ENCODE assay signal across 11 cellular contexts in the genomic region with DNA sequence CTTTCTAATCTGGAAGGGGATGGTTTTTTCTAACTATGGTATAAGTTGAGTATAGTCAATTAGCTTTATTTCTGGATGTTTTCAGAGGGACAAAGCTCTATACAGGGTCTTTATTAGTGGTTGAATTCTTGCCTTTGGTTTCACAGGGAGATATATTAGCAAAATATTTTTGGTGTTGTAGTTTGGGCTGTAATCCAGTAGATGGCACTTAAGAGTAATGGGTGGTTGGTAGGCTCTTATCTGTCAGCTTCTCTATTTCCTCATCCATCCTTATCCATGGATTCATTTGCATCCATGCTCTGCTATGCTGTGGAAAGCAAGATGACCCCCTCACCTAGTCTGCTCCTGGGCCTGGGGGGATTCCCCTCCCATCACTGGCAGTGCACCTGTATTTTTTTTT.
DNase-seq lines count a peak whose midpoint lies in the region; ATAC-seq lines count a peak whose summit lies in the region.
"Had no signal": no experiment of that assay in that cellular context is flagged by ENCODE, and none has a peak within 500 bp of the region (broad histone marks: within the 10 kb centered on the region; RNA-seq: fewer than 3 reads in every experiment).

No MANE protein-coding gene starts in this region.

- H3K79me2 ChIP-seq in mesendoderm (ENCODE audit: control insufficient read depth, insufficient read depth, low read length): no peaks in the 10 kb centered on the region

- H3K9ac ChIP-seq in mesendoderm (ENCODE audit: low read length): no peak overlapping the region

- no peak overlapping the region for H2BK5ac ChIP-seq in mesendoderm (ENCODE audit: low read length)

- no peak overlapping the region for H2AK5ac ChIP-seq in mesendoderm (ENCODE audit: low read length)

- H4K8ac ChIP-seq in mesendoderm (ENCODE audit: low read depth, low read length): no peak overlapping the region

- H3K4ac ChIP-seq in mesendoderm (ENCODE audit: low read depth, low read length): no peak overlapping the region

- no peaks in the 10 kb centered on the region for H3K4me1 ChIP-seq in mesendoderm (ENCODE audit: control insufficient read depth, low read depth, low read length)

- H3K4me3 ChIP-seq in mesendoderm (ENCODE audit: low read length): no peak overlapping the region

- in situ Hi-C loops in KBM-7 (cut with MboI; ENCODE audit: low pct_unique_long_range_greater_than_20kb, low sequenced_read_pairs) (no loop called here), SK-MEL-5 (cut with HindIII; ENCODE audit: low pct_unique_long_range_greater_than_20kb, low sequenced_read_pairs) (no loop called here)

- no peak overlapping the region for H4K5ac ChIP-seq in mesendoderm (ENCODE audit: low read length)

- H3K79me1 ChIP-seq in mesendoderm (ENCODE audit: low read length): no peaks in the 10 kb centered on the region

- H2BK15ac ChIP-seq in mesendoderm (replicated peaks; ENCODE audit: low read depth): no peak overlapping the region

- ATAC-seq in GM18520 (IDR thresholded peaks at IDR 0.05; ENCODE audit: unreplicated experiment): peak; percentile 48

- no peak overlapping the region for H3K27ac ChIP-seq in mesendoderm (ENCODE audit: low read depth, low read length)
- H3K27ac ChIP-seq: HL-60 had no signal

- DNase-seq in KBM-7 (peak; percentile 60), SK-MEL-5 (ENCODE audit: low read depth, low spot score) (peak; percentile 55), mesendoderm (peak; percentile 53), NCI-H2107 (lab: John Stamatoyannopoulos, UW) (no peak), NCI-H146 treated with DMSO at 0.1 percent for 48 hours (lab: John Stamatoyannopoulos, UW; ENCODE audit: unreplicated experiment) (no peak), NCI-H345 (lab: John Stamatoyannopoulos, UW) (no peak), 8988T (no peak)
- DNase-seq: retina; stimulated activated naive CD4-positive, alpha-beta T cell had no signal

- no peaks in the 10 kb centered on the region for H3K27me3 ChIP-seq in mesendoderm (ENCODE audit: insufficient read depth, low read length, poor library complexity)

- no peaks in the 10 kb centered on the region for H3K36me3 ChIP-seq in mesendoderm (ENCODE audit: control insufficient read depth, insufficient read depth, low read length)

- no peak overlapping the region for H3K18ac ChIP-seq in mesendoderm (ENCODE audit: low read length)

- no peak overlapping the region for H3K56ac ChIP-seq in mesendoderm (ENCODE audit: low read length)

- H2BK120ac ChIP-seq in mesendoderm (ENCODE audit: low read depth, low read length): no peak overlapping the region

- no peak overlapping the region for H3K23ac ChIP-seq in mesendoderm (ENCODE audit: low read length)

- H3K4me2 ChIP-seq in mesendoderm (ENCODE audit: low read length): no peak overlapping the region

Comparison
In these comparisons a context has a peak if more than half of its experiments do, and no peak if none do; other contexts are left out.
1. DNase-seq: peak in KBM-7 (single experiment), SK-MEL-5 (single experiment) and mesendoderm (single experiment); none in NCI-H2107 (single experiment), NCI-H146 treated with DMSO at 0.1 percent for 48 hours (single experiment), NCI-H345 (single experiment) and 8988T (single experiment).